Comparison of ENCODE assay signal across 8 cellular contexts in the genomic region with DNA sequence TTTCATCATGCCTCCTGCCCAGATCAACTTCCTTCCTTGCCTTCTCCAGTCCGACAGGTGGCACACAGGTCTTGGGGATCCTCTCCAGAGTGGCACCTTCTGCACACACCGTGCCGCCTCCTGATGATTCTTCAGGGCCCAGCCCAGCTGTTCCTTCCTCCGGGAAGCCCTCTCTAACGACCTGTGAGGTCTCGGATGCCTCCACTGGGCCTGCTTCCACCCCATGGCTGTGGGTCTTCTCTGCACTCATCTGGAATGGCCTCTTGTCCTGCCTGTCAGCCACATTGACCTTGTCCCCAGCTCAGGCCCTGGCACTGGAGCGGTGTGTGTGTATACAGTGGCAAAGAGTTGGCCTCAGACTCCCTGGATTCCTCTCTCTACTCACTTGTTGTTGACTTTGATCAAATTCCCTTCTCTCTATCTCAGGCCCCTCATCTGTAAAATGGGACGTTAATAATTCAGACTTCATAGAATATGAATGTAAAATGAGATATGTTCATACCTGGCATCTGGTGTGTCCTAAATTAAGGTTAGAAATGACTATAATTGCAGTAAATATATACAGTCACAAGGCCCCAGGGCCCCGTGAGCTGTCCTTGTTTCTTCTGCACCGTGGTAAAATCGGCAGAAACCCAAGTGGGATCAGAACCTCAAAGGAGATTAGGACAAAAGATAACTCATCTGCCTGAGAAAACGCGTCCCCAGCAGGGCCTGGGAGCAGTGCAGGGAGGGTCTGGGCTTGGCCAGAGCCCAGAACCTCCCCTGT. TPM values are rescaled to one million over a fixed set of nuclear protein-coding genes. Genes with fewer than 3 reads are reported as not detected.
DNase-seq lines count a peak whose midpoint lies in the region; ATAC-seq and TF ChIP-seq lines count a peak whose summit lies in the region.

No MANE protein-coding gene starts in this region.

- TF ChIP-seq POLR2A in vagina (IDR thresholded peaks at IDR 0.05) = no peak

- H3K27ac Mint-ChIP-seq in central memory CD8-positive, alpha-beta T cell (ENCODE audit: low read depth) = peak overlapping the region; percentile 86

- intact Hi-C loops in left ventricle myocardium inferior (cut with micrococcal nuclease) (no loop called here), Right ventricle myocardium superior (cut with DNase I) (no loop called here), vagina (cut with DNase I) (no loop called here)

- DNase-seq in left ventricle myocardium inferior (no peak), Right ventricle myocardium superior (no peak), vagina (ENCODE audit: extremely low spot score in 2 of 2) (no peak), NCI-H1694 treated with DMSO at 0.1 percent for 48 hours (lab: John Stamatoyannopoulos, UW) (no peak)
- DNase-seq in central memory CD8-positive, alpha-beta T cell (ENCODE audit: low spot score in 2 of 2) = no peak

- peak overlapping the region; percentile 87 for H3K4me3 Mint-ChIP-seq in central memory CD8-positive, alpha-beta T cell

- peaks cover 9% of the 10 kb centered on the region for H3K4me1 Mint-ChIP-seq in central memory CD8-positive, alpha-beta T cell

- ATAC-seq in Right ventricle myocardium superior (ENCODE audit: poor library complexity) (no peak), HG03460 (IDR thresholded peaks at IDR 0.05; ENCODE audit: unreplicated experiment) (no peak), HG03521 (IDR thresholded peaks at IDR 0.05; ENCODE audit: unreplicated experiment) (no peak)
- ATAC-seq in central memory CD8-positive, alpha-beta T cell (replicated peaks; ENCODE audit: extremely low read depth, poor library complexity, severe bottlenecking) = no peak

- no peaks in the 10 kb centered on the region for H3K9me3 ChIP-seq in left ventricle myocardium inferior (replicated peaks)
- no peaks in the 10 kb centered on the region for H3K9me3 ChIP-seq in mucosa of rectum (ENCODE audit: control insufficient read depth in 2 of 2, low read length in 2 of 2)
- no peaks in the 10 kb centered on the region for H3K9me3 ChIP-seq in vagina

- peak overlapping the region in 1 of 2 donors; percentile 83 for H3K9ac ChIP-seq in mucosa of rectum (ENCODE audit: low read depth in 1 of 2, low read length in 2 of 2)

- peaks cover 2% of the 10 kb centered on the region for H3K36me3 Mint-ChIP-seq in central memory CD8-positive, alpha-beta T cell (ENCODE audit: insufficient read depth)

- H3K27me3 ChIP-seq in left ventricle myocardium inferior (ENCODE audit: low read depth) (no peaks in the 10 kb centered on the region), mucosa of rectum (ENCODE audit: control insufficient read depth in 2 of 2, insufficient read depth in 2 of 2, low read length in 2 of 2) (no peaks in the 10 kb centered on the region), vagina (no peaks in the 10 kb centered on the region)

- H3K36me3 ChIP-seq in left ventricle myocardium inferior (peaks cover 9% of the 10 kb centered on the region), mucosa of rectum (ENCODE audit: control insufficient read depth in 2 of 2, insufficient read depth in 2 of 2, low read length in 2 of 2) (peaks cover 0 to 2% of the 10 kb centered on the region in 2 donors), vagina (peaks cover 0 to 11% of the 10 kb centered on the region in 2 donors)

- TF ChIP-seq CTCF in left ventricle myocardium inferior (IDR thresholded peaks at IDR 0.05; ENCODE audit: borderline replicate concordance) (no peak), vagina (IDR thresholded peaks at IDR 0.05) (no peak)

- H3K4me3 ChIP-seq in left ventricle myocardium inferior (peak overlapping the region; percentile 86), mucosa of rectum (ENCODE audit: low read length in 2 of 2) (peak overlapping the region; percentile 79 to 88), vagina (peak overlapping the region; percentile 66 to 100)

- H3K9me3 Mint-ChIP-seq in central memory CD8-positive, alpha-beta T cell = no peaks in the 10 kb centered on the region

- H3K4me1 ChIP-seq in left ventricle myocardium inferior (peaks cover 50% of the 10 kb centered on the region), mucosa of rectum (ENCODE audit: control insufficient read depth in 2 of 2, insufficient read depth in 2 of 2, low read length in 2 of 2) (peaks cover 6 to 8% of the 10 kb centered on the region in 2 donors), vagina (peaks cover 30% of the 10 kb centered on the region)

- H3K27ac ChIP-seq in left ventricle myocardium inferior (replicated peaks) = peak overlapping the region; percentile 94
- peak overlapping the region in 1 of 2 donors; percentile 38 for H3K27ac ChIP-seq in mucosa of rectum (ENCODE audit: low read depth in 2 of 2, low read length in 2 of 2)
- no peak overlapping the region for H3K27ac ChIP-seq in vagina

- H3K27me3 Mint-ChIP-seq in central memory CD8-positive, alpha-beta T cell = no peaks in the 10 kb centered on the region

RNA-seq across cellular contexts. Expression of gene FAM210B, which starts 1.5 kb away (rescaled TPM):
- 52.7 TPM for total RNA-seq in left ventricle myocardium inferior
- 61.3 TPM for total RNA-seq in Right ventricle myocardium superior
- 46.4 TPM for total RNA-seq in vagina

RNA-seq across cellular contexts. Expression of gene AURKA, which starts 31.7 kb away (rescaled TPM):
- total RNA-seq in left ventricle myocardium inferior (7.8 TPM), Right ventricle myocardium superior (6.0 TPM), vagina (2.2 TPM)

RNA-seq across cellular contexts. Expression of gene CSTF1, which starts 32.1 kb away (rescaled TPM):
- total RNA-seq in left ventricle myocardium inferior (16.9 TPM), Right ventricle myocardium superior (16.8 TPM), vagina (27.0 TPM)

RNA-seq across cellular contexts. Expression of gene CASS4, which starts 51.7 kb away (rescaled TPM):
- 0.47 TPM for total RNA-seq in left ventricle myocardium inferior
- 0.40 TPM for total RNA-seq in Right ventricle myocardium superior
- 0.74 TPM for total RNA-seq in vagina
